ENCODE assay signal across 1 cellular context in the genomic region with DNA sequence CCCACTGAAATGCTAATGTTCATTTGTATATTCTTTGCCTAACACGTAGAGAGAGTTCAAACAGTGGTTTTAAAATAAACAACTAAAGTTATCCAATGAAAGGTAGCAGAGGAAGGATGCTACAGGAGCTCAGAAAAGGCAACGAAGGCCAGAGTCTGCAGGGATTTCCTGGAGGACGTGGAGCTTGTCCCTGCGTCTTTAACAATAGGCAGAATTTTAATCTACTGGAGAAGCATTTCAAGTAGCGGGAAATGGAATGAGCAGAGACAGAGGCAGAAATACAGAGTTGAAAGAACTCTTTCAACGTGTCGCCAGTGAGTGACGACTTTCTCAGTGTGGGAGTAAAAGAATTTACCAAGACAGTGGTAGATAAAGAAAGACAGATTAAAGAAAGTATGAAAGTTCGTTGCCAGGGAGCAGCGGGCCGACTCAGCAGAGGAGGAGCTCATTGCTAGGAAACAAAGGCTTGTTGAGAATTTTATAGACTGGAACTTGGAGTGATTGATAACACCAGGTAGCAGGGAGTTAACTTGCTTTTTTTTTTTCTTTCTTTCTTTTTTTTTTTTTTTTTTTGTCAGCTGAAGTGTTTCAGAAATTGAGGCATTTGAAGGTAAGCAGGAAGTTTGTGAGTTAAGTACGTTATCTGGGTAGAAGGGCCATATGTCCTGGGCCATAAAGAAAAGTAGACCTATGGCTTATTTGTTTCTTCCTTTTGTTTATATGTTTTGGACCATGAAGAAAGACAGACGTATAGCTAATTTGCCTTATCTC.
TF ChIP-seq lines count a peak whose summit lies in the region.

No MANE protein-coding gene starts in this region.

TF ChIP-seq in K562, 482 proteins besides CTCF, POLR2A, EP300 and RAD21 (continued from another document):
- TF ChIP-seq, protein P1, sequence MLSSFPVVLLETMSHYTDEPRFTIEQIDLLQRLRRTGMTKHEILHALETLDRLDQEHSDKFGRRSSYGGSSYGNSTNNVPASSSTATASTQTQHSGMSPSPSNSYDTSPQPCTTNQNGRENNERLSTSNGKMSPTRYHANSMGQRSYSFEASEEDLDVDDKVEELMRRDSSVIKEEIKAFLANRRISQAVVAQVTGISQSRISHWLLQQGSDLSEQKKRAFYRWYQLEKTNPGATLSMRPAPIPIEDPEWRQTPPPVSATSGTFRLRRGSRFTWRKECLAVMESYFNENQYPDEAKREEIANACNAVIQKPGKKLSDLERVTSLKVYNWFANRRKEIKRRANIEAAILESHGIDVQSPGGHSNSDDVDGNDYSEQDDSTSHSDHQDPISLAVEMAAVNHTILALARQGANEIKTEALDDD (IDR thresholded peaks at IDR 0.05), result 0 out of 2 replicates have a peak, but pooled peaks have one; percentile 12
- TF ChIP-seq RNF2 (IDR thresholded peaks at IDR 0.05), result peak; percentile 53
- no peak for TF ChIP-seq COPS2 (conservative IDR thresholded peaks at IDR 0.05)
- TF ChIP-seq TAF7 (tag; IDR thresholded peaks at IDR 0.05), result no peak
- TF ChIP-seq MYBL2 (IDR thresholded peaks at IDR 0.05; ENCODE audit: low read depth), result no peak
- no peak for TF ChIP-seq MYBL2 (CRISPR knock-in tag; IDR thresholded peaks at IDR 0.05; ENCODE audit: borderline replicate concordance)
- TF ChIP-seq, protein P2, sequence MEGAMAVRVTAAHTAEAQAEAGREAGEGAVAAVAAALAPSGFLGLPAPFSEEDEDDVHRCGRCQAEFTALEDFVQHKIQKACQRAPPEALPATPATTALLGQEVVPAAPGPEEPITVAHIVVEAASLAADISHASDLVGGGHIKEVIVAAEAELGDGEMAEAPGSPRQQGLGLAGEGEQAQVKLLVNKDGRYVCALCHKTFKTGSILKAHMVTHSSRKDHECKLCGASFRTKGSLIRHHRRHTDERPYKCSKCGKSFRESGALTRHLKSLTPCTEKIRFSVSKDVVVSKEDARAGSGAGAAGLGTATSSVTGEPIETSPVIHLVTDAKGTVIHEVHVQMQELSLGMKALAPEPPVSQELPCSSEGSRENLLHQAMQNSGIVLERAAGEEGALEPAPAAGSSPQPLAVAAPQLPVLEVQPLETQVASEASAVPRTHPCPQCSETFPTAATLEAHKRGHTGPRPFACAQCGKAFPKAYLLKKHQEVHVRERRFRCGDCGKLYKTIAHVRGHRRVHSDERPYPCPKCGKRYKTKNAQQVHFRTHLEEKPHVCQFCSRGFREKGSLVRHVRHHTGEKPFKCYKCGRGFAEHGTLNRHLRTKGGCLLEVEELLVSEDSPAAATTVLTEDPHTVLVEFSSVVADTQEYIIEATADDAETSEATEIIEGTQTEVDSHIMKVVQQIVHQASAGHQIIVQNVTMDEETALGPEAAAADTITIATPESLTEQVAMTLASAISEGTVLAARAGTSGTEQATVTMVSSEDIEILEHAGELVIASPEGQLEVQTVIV (CRISPR knock-in tag; IDR thresholded peaks at IDR 0.05; ENCODE audit: borderline replicate concordance), result no peak
- peak; percentile 84 for TF ChIP-seq FOXJ2 (tag; IDR thresholded peaks at IDR 0.05)
- TF ChIP-seq BRD9 (IDR thresholded peaks at IDR 0.05; ENCODE audit: low read depth, partially characterized antibody), result peak; percentile 57
- no peak for TF ChIP-seq TCF7 (IDR thresholded peaks at IDR 0.05; ENCODE audit: borderline replicate concordance)
- TF ChIP-seq ZNF668 (CRISPR knock-in tag; IDR thresholded peaks at IDR 0.05), result no peak
- no peak for TF ChIP-seq SNRNP70 (optimal IDR thresholded peaks at IDR 0.05; ENCODE audit: low read depth, low read length)
- TF ChIP-seq, protein P3, sequence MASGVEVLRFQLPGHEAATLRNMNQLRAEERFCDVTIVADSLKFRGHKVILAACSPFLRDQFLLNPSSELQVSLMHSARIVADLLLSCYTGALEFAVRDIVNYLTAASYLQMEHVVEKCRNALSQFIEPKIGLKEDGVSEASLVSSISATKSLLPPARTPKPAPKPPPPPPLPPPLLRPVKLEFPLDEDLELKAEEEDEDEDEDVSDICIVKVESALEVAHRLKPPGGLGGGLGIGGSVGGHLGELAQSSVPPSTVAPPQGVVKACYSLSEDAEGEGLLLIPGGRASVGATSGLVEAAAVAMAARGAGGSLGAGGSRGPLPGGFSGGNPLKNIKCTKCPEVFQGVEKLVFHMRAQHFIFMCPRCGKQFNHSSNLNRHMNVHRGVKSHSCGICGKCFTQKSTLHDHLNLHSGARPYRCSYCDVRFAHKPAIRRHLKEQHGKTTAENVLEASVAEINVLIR (CRISPR knock-in tag; IDR thresholded peaks at IDR 0.05), result peak; percentile 66
- TF ChIP-seq, protein P4, sequence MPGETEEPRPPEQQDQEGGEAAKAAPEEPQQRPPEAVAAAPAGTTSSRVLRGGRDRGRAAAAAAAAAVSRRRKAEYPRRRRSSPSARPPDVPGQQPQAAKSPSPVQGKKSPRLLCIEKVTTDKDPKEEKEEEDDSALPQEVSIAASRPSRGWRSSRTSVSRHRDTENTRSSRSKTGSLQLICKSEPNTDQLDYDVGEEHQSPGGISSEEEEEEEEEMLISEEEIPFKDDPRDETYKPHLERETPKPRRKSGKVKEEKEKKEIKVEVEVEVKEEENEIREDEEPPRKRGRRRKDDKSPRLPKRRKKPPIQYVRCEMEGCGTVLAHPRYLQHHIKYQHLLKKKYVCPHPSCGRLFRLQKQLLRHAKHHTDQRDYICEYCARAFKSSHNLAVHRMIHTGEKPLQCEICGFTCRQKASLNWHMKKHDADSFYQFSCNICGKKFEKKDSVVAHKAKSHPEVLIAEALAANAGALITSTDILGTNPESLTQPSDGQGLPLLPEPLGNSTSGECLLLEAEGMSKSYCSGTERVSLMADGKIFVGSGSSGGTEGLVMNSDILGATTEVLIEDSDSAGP (CRISPR knock-in tag; IDR thresholded peaks at IDR 0.05), result peak; percentile 69; the same call in 1 of the 2 replicates
- TF ChIP-seq, protein P5, sequence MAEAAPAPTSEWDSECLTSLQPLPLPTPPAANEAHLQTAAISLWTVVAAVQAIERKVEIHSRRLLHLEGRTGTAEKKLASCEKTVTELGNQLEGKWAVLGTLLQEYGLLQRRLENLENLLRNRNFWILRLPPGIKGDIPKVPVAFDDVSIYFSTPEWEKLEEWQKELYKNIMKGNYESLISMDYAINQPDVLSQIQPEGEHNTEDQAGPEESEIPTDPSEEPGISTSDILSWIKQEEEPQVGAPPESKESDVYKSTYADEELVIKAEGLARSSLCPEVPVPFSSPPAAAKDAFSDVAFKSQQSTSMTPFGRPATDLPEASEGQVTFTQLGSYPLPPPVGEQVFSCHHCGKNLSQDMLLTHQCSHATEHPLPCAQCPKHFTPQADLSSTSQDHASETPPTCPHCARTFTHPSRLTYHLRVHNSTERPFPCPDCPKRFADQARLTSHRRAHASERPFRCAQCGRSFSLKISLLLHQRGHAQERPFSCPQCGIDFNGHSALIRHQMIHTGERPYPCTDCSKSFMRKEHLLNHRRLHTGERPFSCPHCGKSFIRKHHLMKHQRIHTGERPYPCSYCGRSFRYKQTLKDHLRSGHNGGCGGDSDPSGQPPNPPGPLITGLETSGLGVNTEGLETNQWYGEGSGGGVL (CRISPR knock-in tag; IDR thresholded peaks at IDR 0.05), result no peak
- peak; percentile 37; the same call in 1 of the 2 replicates for TF ChIP-seq BCOR (IDR thresholded peaks at IDR 0.05)
- no peak for TF ChIP-seq ZBTB1 (CRISPR knock-in tag; IDR thresholded peaks at IDR 0.05; ENCODE audit: borderline replicate concordance, low read depth)
- peak; percentile 56 for TF ChIP-seq CHD1 (IDR thresholded peaks at IDR 0.05; ENCODE audit: low read length)
- peak; percentile 68; the same call in 1 of the 2 replicates for TF ChIP-seq MXI1 (IDR thresholded peaks at IDR 0.05; ENCODE audit: low read depth, low read length)
- 0 out of 2 replicates have a peak, but pooled peaks have one; percentile 29 for TF ChIP-seq ELF1 (tag; IDR thresholded peaks at IDR 0.05)
- TF ChIP-seq PML (IDR thresholded peaks at IDR 0.05; ENCODE audit: low read length), result peak; percentile 75; the same call in 1 of the 2 replicates
- TF ChIP-seq U2AF1 (optimal IDR thresholded peaks at IDR 0.05; ENCODE audit: low read depth, low read length), result no peak
- TF ChIP-seq MAZ (CRISPR knock-in tag; conservative IDR thresholded peaks at IDR 0.05 in 1 of 2, IDR thresholded peaks at IDR 0.05 in 1 of 2), result 0 out of 4 replicates have a peak, but pooled peaks of 1 of the 2 experiments have one; percentile 10
- TF ChIP-seq, protein P6, sequence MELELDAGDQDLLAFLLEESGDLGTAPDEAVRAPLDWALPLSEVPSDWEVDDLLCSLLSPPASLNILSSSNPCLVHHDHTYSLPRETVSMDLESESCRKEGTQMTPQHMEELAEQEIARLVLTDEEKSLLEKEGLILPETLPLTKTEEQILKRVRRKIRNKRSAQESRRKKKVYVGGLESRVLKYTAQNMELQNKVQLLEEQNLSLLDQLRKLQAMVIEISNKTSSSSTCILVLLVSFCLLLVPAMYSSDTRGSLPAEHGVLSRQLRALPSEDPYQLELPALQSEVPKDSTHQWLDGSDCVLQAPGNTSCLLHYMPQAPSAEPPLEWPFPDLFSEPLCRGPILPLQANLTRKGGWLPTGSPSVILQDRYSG (tag; conservative IDR thresholded peaks at IDR 0.05; ENCODE audit: low read depth), result peak; percentile 58; the same call in 1 of the 2 replicates
- peak; percentile 78 for TF ChIP-seq BRD4 (IDR thresholded peaks at IDR 0.05)
- TF ChIP-seq TCF3 (CRISPR knock-in tag; IDR thresholded peaks at IDR 0.05), result no peak
- TF ChIP-seq PTRF (tag; IDR thresholded peaks at IDR 0.05), result 0 out of 2 replicates have a peak, but pooled peaks have one; percentile 31
- TF ChIP-seq MTA1 (IDR thresholded peaks at IDR 0.05; ENCODE audit: borderline replicate concordance), result peak; percentile 93
